2 cellular contexts compared by ENCODE assay signal in the genomic region with DNA sequence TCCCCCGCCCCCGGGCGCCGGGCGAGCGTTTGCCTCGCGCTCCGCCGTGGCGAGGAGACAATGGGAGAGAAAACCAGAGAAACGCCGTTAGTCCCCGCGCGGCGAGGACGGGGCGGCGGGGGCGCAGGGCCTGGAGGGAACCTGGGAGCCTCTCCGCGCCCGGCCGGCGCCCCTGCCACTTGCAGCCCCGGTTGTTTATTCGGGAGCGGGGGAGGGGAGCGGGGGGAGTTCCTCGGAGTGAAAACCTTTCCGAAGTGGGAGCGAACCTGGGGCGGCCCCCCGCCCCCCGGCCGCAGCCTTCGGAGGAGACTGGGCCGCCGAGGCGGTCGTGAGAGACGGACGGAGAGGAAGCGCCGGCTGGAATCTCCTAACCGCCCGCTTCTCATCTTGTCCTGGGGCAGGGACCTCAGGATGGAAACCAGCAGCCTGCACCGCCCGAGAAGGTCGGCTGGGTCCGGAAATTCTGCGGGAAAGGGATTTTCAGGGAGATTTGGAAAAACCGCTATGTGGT.
TF ChIP-seq lines count a peak whose summit lies in the region.

No MANE protein-coding gene starts in this region.

TF ChIP-seq in HEK293, 187 proteins besides CTCF, POLR2A, EP300 and RAD21 (continues in another document):
- peak; percentile 56; the same call in 1 of the 2 replicates for TF ChIP-seq ZBTB10 (tag by site-specific recombination; IDR thresholded peaks at IDR 0.05)
- peak; percentile 64 for TF ChIP-seq ZBTB8A (tag by site-specific recombination; IDR thresholded peaks at IDR 0.05)
- peak; percentile 32; the same call in 1 of the 2 replicates for TF ChIP-seq ZXDB (tag by site-specific recombination; IDR thresholded peaks at IDR 0.05)
- TF ChIP-seq ZFHX2 (tag by site-specific recombination; conservative IDR thresholded peaks at IDR 0.05) = peak; percentile 50
- TF ChIP-seq ZNF335 (tag by site-specific recombination; conservative IDR thresholded peaks at IDR 0.05) = peak; percentile 72
- no peak for TF ChIP-seq ZNF221 (tag by site-specific recombination; IDR thresholded peaks at IDR 0.05; ENCODE audit: borderline replicate concordance)
- TF ChIP-seq ZNF777 (tag by site-specific recombination; IDR thresholded peaks at IDR 0.05; ENCODE audit: borderline replicate concordance) = 0 out of 2 replicates have a peak, but pooled peaks have one; percentile 57
- TF ChIP-seq YY1 (tag by site-specific recombination; IDR thresholded peaks at IDR 0.05) = no peak
- TF ChIP-seq MEIS1 (CRISPR knock-in tag; IDR thresholded peaks at IDR 0.05; ENCODE audit: borderline replicate concordance) = 0 out of 2 replicates have a peak, but pooled peaks have one; percentile 10
- peak; percentile 63; the same call in 1 of the 2 replicates for TF ChIP-seq FEZF1 (tag by site-specific recombination; IDR thresholded peaks at IDR 0.05)
- TF ChIP-seq ZNF658 (tag by site-specific recombination; IDR thresholded peaks at IDR 0.05) = no peak
- TF ChIP-seq IKZF3 (tag by site-specific recombination; IDR thresholded peaks at IDR 0.05) = peak; percentile 42
- TF ChIP-seq ZBTB20 (tag by site-specific recombination; IDR thresholded peaks at IDR 0.05) = peak; percentile 13; the same call in 1 of the 2 replicates
- TF ChIP-seq GLIS2 (tag by site-specific recombination; IDR thresholded peaks at IDR 0.05) = peak; percentile 9; the same call in 1 of the 2 replicates
- peak; percentile 26; the same call in 1 of the 2 replicates for TF ChIP-seq ZNF76 (tag by site-specific recombination; IDR thresholded peaks at IDR 0.05; ENCODE audit: borderline replicate concordance, low read depth)
- peak; percentile 46; the same call in 1 of the 2 replicates for TF ChIP-seq EGR2 (tag by site-specific recombination; IDR thresholded peaks at IDR 0.05; ENCODE audit: low read depth)
- TF ChIP-seq, protein P1, sequence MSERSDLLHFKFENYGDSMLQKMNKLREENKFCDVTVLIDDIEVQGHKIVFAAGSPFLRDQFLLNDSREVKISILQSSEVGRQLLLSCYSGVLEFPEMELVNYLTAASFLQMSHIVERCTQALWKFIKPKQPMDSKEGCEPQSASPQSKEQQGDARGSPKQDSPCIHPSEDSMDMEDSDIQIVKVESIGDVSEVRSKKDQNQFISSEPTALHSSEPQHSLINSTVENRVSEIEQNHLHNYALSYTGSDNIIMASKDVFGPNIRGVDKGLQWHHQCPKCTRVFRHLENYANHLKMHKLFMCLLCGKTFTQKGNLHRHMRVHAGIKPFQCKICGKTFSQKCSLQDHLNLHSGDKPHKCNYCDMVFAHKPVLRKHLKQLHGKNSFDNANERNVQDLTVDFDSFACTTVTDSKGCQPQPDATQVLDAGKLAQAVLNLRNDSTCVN (tag by site-specific recombination; optimal IDR thresholded peaks at IDR 0.05) = peak; percentile 56
- TF ChIP-seq ATF2 (tag by site-specific recombination; IDR thresholded peaks at IDR 0.05; ENCODE audit: low read depth) = no peak
- TF ChIP-seq, protein P2, sequence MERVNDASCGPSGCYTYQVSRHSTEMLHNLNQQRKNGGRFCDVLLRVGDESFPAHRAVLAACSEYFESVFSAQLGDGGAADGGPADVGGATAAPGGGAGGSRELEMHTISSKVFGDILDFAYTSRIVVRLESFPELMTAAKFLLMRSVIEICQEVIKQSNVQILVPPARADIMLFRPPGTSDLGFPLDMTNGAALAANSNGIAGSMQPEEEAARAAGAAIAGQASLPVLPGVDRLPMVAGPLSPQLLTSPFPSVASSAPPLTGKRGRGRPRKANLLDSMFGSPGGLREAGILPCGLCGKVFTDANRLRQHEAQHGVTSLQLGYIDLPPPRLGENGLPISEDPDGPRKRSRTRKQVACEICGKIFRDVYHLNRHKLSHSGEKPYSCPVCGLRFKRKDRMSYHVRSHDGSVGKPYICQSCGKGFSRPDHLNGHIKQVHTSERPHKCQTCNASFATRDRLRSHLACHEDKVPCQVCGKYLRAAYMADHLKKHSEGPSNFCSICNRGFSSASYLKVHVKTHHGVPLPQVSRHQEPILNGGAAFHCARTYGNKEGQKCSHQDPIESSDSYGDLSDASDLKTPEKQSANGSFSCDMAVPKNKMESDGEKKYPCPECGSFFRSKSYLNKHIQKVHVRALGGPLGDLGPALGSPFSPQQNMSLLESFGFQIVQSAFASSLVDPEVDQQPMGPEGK (tag by site-specific recombination; IDR thresholded peaks at IDR 0.05) = peak; percentile 73
- TF ChIP-seq ZNF555 (tag by site-specific recombination; conservative IDR thresholded peaks at IDR 0.05) = no peak

TF ChIP-seq in endothelial cell of umbilical vein, 7 proteins besides CTCF, POLR2A, EP300 and RAD21 (continued from another document):
- TF ChIP-seq POLR2AphosphoS5 (IDR thresholded peaks at IDR 0.05; ENCODE audit: insufficient read depth, low read depth, low read length) (no peak), FOS (IDR thresholded peaks at IDR 0.05; ENCODE audit: borderline replicate concordance, insufficient read depth, low read length) (no peak)
